Comparison of ENCODE assay signal across 16 cellular contexts in the genomic region with DNA sequence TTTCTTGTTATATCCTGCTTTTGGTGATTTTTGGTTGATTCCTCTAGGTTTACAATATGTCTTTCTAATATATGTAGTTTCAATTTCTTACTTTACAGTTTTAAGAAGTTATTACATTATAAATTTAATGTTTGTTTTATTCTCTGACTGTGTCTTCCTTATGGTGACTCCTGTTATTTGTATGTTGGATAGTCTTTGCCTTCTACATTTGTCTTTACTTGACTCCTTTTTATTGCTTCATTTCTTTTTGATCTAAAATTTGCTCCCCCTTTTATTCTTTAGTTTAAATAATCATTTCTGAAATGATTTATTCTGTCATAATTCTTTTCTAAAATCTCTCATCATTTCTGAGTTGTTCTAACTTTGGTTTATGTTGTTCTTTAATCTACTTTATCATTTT.
DNase-seq lines count a peak whose midpoint lies in the region; ATAC-seq, FAIRE-seq and TF ChIP-seq lines count a peak whose summit lies in the region.
"Had no signal": no experiment of that assay in that cellular context is flagged by ENCODE, and none has a peak within 500 bp of the region (broad histone marks: within the 10 kb centered on the region; RNA-seq: fewer than 3 reads in every experiment).

No MANE protein-coding gene starts in this region.

- peak; percentile 55 for FAIRE-seq in small intestine (lab: Jason Lieb, UNC)
- FAIRE-seq: A549, D721Med, GM19239 had no signal

- CTCF ChIA-PET in HEK293 (lab: Yijun Ruan, JAX) (no interaction called here), T-cell (lab: Charles Lee) (interaction anchor here (0.6 to 0.7 kb wide), 2 partner anchors 35 to 1002 kb away, joined by 3 to 5 read pairs; no protein-coding TSS in a partner anchor)

- H3K4me3 Mint-ChIP-seq in T-cell: no peak overlapping the region
- H3K4me3 Mint-ChIP-seq: CD14-positive monocyte; CD8-positive, alpha-beta T cell had no signal

- POLR2A ChIA-PET in HEK293 (lab: Yijun Ruan, JAX): no interaction called here
- POLR2A ChIA-PET in T-cell (lab: Charles Lee): interaction anchor here in 1 of 2 donors (0.7 kb wide), 1 partner anchor 1066 kb away, joined by 4 read pairs; no protein-coding TSS in a partner anchor

- no peak for TF ChIP-seq CTCF in HEK293 (tag by site-specific recombination; IDR thresholded peaks at IDR 0.05)

- no peak overlapping the region for H3K4me3 ChIP-seq in HEK293 (ENCODE audit: low read depth, low read length)
- H3K4me3 ChIP-seq in adipocyte (ENCODE audit: low read length): peak overlapping the region; percentile 30
- no peak overlapping the region for H3K4me3 ChIP-seq in small intestine (ENCODE audit: low read depth in 1 of 2, low read length in 2 of 2)
- H3K4me3 ChIP-seq: A549 had no signal

- peak overlapping the region in 1 of 2 donors; percentile 19 for H3K27ac Mint-ChIP-seq in T-cell
- H3K27ac Mint-ChIP-seq: CD14-positive monocyte; CD8-positive, alpha-beta T cell had no signal

- H3K9ac ChIP-seq in adipocyte (ENCODE audit: low read length): no peak overlapping the region

- H3K27ac ChIP-seq in HEK293 (ENCODE audit: extremely low read depth, low read depth, low read length): no peak overlapping the region
- H3K27ac ChIP-seq in small intestine (ENCODE audit: low read depth in 1 of 2, low read length in 1 of 2): no peak overlapping the region
- H3K27ac ChIP-seq: A549 had no signal

- no peaks in the 10 kb centered on the region for H3K27me3 Mint-ChIP-seq in T-cell

- DNase-seq in adipocyte (ENCODE audit: low read depth) (no peak), fibroblast of peridontal ligament (ENCODE audit: extremely low read depth) (peak; percentile 21), small intestine (no peak), T-cell (no peak)
- no peak for DNase-seq in stimulated activated CD4-positive, alpha-beta T cell treated with anti-CD3 and anti-CD28 coated beads, Interleukin-12 subunit alpha, Interleukin-12 subunit beta, amount 100 ng/mL, for 4 hours
- DNase-seq: CD8-positive, alpha-beta T cell; COR-L47; DMS153; GF-D8; HCEC 1CT had no signal

- H3K9me3 ChIP-seq in HEK293 (ENCODE audit: control insufficient read depth, insufficient read depth, low read depth, low read length) (no peaks in the 10 kb centered on the region), adipocyte (ENCODE audit: control insufficient read depth, low read length) (peaks cover 14% of the 10 kb centered on the region), small intestine (ENCODE audit: control insufficient read depth, low read depth) (no peaks in the 10 kb centered on the region)

- H3K4me1 ChIP-seq in HEK293 (ENCODE audit: control insufficient read depth, insufficient read depth, low read length) (no peaks in the 10 kb centered on the region), adipocyte (ENCODE audit: control insufficient read depth, insufficient read depth, low read length) (no peaks in the 10 kb centered on the region), small intestine (ENCODE audit: control insufficient read depth in 2 of 2, insufficient read depth in 1 of 2, low read depth in 1 of 2, low read length in 1 of 2) (no peaks in the 10 kb centered on the region)

- no peak for ATAC-seq in T-cell (replicated peaks in 1 of 4)
- no peak for ATAC-seq in GM19455 (IDR thresholded peaks at IDR 0.05; ENCODE audit: unreplicated experiment)
- ATAC-seq: A549; CD8-positive, alpha-beta T cell had no signal

- no peaks in the 10 kb centered on the region; a peak in 1 of 3 replicates for H3K36me3 ChIP-seq in HEK293 (ENCODE audit: control insufficient read depth in 2 of 2, insufficient read depth in 1 of 2, low read length in 2 of 2)
- peaks cover 7% of the 10 kb centered on the region for H3K36me3 ChIP-seq in adipocyte (ENCODE audit: control insufficient read depth, insufficient read depth, low read length, severe bottlenecking)
- peaks cover 0 to 2% of the 10 kb centered on the region in 2 donors for H3K36me3 ChIP-seq in small intestine (ENCODE audit: control insufficient read depth in 2 of 2, insufficient read depth in 2 of 2, low read length in 2 of 2)

- H3K27me3 ChIP-seq in adipocyte (replicated peaks; ENCODE audit: control insufficient read depth, insufficient read depth, low read length) (no peaks in the 10 kb centered on the region), small intestine (ENCODE audit: control insufficient read depth in 2 of 2, insufficient read depth in 2 of 2, low read length in 2 of 2) (no peaks in the 10 kb centered on the region)

- H3K36me3 Mint-ChIP-seq in T-cell: peaks cover 72% of the 10 kb centered on the region

- peaks cover 3 to 23% (median 5%) of the 10 kb centered on the region in 3 donors for H3K9me3 Mint-ChIP-seq in T-cell

- H3K4me1 Mint-ChIP-seq in T-cell: peaks cover 0 to 6% (median 4%) of the 10 kb centered on the region in 3 donors
- H3K4me1 Mint-ChIP-seq: CD14-positive monocyte had no signal

TF ChIP-seq in HEK293, 187 proteins besides CTCF, POLR2A, EP300 and RAD21:
- TF ChIP-seq ZNF837 (tag by site-specific recombination; IDR thresholded peaks at IDR 0.05) (no peak), SETDB1 (IDR thresholded peaks at IDR 0.05; ENCODE audit: insufficient read length, low read length) (peak; percentile 37), ZNF843 (tag by site-specific recombination; IDR thresholded peaks at IDR 0.05) (no peak), YY1 (tag by site-specific recombination; IDR thresholded peaks at IDR 0.05) (no peak), ZNF324 (tag by site-specific recombination; IDR thresholded peaks at IDR 0.05) (no peak), ZNF747 (tag by site-specific recombination; IDR thresholded peaks at IDR 0.05) (no peak), MYNN (tag by site-specific recombination; IDR thresholded peaks at IDR 0.05; ENCODE audit: borderline replicate concordance) (no peak), HOXA7 (CRISPR knock-in tag; IDR thresholded peaks at IDR 0.05; ENCODE audit: borderline replicate concordance) (no peak), ZBTB20 (tag by site-specific recombination; IDR thresholded peaks at IDR 0.05) (no peak), ZNF133 (tag by site-specific recombination; IDR thresholded peaks at IDR 0.05) (peak; percentile 99), ZNF792 (tag by site-specific recombination; IDR thresholded peaks at IDR 0.05) (no peak), IKZF3 (tag by site-specific recombination; IDR thresholded peaks at IDR 0.05) (no peak)
- TF ChIP-seq, protein P1, sequence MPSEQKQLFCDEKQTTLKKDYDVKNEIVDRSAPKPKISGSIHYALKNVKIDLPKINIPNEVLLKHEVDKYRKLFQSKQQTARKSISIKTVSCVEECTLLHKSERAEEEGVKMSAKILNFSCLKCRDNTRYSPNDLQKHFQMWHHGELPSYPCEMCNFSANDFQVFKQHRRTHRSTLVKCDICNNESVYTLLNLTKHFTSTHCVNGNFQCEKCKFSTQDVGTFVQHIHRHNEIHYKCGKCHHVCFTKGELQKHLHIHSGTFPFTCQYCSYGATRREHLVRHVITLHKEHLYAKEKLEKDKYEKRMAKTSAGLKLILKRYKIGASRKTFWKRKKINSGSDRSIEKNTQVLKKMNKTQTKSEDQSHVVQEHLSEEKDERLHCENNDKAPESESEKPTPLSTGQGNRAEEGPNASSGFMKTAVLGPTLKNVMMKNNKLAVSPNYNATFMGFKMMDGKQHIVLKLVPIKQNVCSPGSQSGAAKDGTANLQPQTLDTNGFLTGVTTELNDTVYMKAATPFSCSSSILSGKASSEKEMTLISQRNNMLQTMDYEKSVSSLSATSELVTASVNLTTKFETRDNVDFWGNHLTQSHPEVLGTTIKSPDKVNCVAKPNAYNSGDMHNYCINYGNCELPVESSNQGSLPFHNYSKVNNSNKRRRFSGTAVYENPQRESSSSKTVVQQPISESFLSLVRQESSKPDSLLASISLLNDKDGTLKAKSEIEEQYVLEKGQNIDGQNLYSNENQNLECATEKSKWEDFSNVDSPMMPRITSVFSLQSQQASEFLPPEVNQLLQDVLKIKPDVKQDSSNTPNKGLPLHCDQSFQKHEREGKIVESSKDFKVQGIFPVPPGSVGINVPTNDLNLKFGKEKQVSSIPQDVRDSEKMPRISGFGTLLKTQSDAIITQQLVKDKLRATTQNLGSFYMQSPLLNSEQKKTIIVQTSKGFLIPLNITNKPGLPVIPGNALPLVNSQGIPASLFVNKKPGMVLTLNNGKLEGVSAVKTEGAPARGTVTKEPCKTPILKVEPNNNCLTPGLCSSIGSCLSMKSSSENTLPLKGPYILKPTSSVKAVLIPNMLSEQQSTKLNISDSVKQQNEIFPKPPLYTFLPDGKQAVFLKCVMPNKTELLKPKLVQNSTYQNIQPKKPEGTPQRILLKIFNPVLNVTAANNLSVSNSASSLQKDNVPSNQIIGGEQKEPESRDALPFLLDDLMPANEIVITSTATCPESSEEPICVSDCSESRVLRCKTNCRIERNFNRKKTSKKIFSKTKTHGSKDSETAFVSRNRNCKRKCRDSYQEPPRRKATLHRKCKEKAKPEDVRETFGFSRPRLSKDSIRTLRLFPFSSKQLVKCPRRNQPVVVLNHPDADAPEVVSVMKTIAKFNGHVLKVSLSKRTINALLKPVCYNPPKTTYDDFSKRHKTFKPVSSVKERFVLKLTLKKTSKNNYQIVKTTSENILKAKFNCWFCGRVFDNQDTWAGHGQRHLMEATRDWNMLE (tag by site-specific recombination; conservative IDR thresholded peaks at IDR 0.05; ENCODE audit: low read depth): no peak
- TF ChIP-seq, protein P2, sequence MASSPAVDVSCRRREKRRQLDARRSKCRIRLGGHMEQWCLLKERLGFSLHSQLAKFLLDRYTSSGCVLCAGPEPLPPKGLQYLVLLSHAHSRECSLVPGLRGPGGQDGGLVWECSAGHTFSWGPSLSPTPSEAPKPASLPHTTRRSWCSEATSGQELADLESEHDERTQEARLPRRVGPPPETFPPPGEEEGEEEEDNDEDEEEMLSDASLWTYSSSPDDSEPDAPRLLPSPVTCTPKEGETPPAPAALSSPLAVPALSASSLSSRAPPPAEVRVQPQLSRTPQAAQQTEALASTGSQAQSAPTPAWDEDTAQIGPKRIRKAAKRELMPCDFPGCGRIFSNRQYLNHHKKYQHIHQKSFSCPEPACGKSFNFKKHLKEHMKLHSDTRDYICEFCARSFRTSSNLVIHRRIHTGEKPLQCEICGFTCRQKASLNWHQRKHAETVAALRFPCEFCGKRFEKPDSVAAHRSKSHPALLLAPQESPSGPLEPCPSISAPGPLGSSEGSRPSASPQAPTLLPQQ (tag by site-specific recombination; IDR thresholded peaks at IDR 0.05): no peak
